In genomic region chr1:204084247-204084772, GRCh38 we compare ENCODE assay signal across 9 cellular contexts. TPM values are rescaled to one million over a fixed set of nuclear protein-coding genes. Genes with fewer than 3 reads are reported as not detected.
DNase-seq lines count a peak whose midpoint lies in the region; ATAC-seq and TF ChIP-seq lines count a peak whose summit lies in the region.
"Had no signal": no experiment of that assay in that cellular context is flagged by ENCODE, and none has a peak within 500 bp of the region (broad histone marks: within the 10 kb centered on the region; RNA-seq: fewer than 3 reads in every experiment).

No MANE protein-coding gene starts in this region.

- peak overlapping the region; percentile 35 for H3K9ac ChIP-seq in Loucy (ENCODE audit: low read depth, low read length, poor library complexity, severe bottlenecking)

- H3K4me1 ChIP-seq in Loucy (ENCODE audit: insufficient read depth, low read length, poor library complexity, severe bottlenecking) (peaks cover 72% of the 10 kb centered on the region), spleen (peaks cover 0 to 66% (median 13%) of the 10 kb centered on the region in 6 donors)

- no peaks in the 10 kb centered on the region for H3K9me2 ChIP-seq in Loucy (replicated peaks; ENCODE audit: low read depth, low read length)

- no peak for ATAC-seq in HG02798 (IDR thresholded peaks at IDR 0.05; ENCODE audit: poor library complexity, unreplicated experiment)

- CTCF ChIA-PET in RWPE1 (lab: Yijun Ruan, JAX): interaction anchor here (1.3 kb wide), 1 partner anchor 213 kb away, joined by 4 read pairs; no protein-coding TSS in a partner anchor

- H3K4me2 ChIP-seq in Loucy (ENCODE audit: low read depth, low read length, poor library complexity, severe bottlenecking): no peak overlapping the region

- no peak overlapping the region for H3K4me3 ChIP-seq in Loucy (ENCODE audit: low read length, poor library complexity, severe bottlenecking)
- no peak overlapping the region for H3K4me3 ChIP-seq in spleen
- H3K4me3 ChIP-seq: SJSA1 had no signal

- H3K9me3 ChIP-seq in Loucy (ENCODE audit: insufficient read depth, low read depth, low read length) (no peaks in the 10 kb centered on the region), spleen (no peaks in the 10 kb centered on the region)
- H3K9me3 ChIP-seq: SJSA1 had no signal

- POLR2A ChIA-PET in RWPE1 (lab: Yijun Ruan, JAX; ENCODE audit: low non-redundant PET): no interaction called here

- TF ChIP-seq POLR2A in spleen (IDR thresholded peaks at IDR 0.05): no peak

- H3K36me3 ChIP-seq in Loucy (ENCODE audit: insufficient read depth, low read length) (no peaks in the 10 kb centered on the region), spleen (no peaks in the 10 kb centered on the region)
- H3K36me3 ChIP-seq: SJSA1 had no signal

- H4K20me1 ChIP-seq in Loucy (ENCODE audit: insufficient read depth, low read length, poor library complexity, severe bottlenecking): no peaks in the 10 kb centered on the region

- intact Hi-C loops in spleen (cut with DNase I; ENCODE audit: low total_unique reads): no loop called here

- no peaks in the 10 kb centered on the region for H3K79me2 ChIP-seq in Loucy (ENCODE audit: insufficient read depth, low read length)

- 78 to 91% (median 83%) methylated on average over 4 of the region's 4 CpGs for WGBS in spleen, 5 donors

- H2AFZ ChIP-seq in Loucy (ENCODE audit: low read length): peak overlapping the region; percentile 39; the same call in 1 of the 2 replicates

- H3K27ac ChIP-seq in RWPE1: peak overlapping the region; percentile 64
- H3K27ac ChIP-seq in spleen: peak overlapping the region in 4 of 8 donors; percentile 8 to 64 (median 34)
- H3K27ac ChIP-seq: SJSA1 had no signal

- H3K27me3 ChIP-seq in Loucy (ENCODE audit: insufficient read depth, low read length, poor library complexity, severe bottlenecking) (no peaks in the 10 kb centered on the region), spleen (replicated peaks in 1 of 7) (peaks cover 0 to 11% (median 0%) of the 10 kb centered on the region in 7 donors)
- H3K27me3 ChIP-seq: SJSA1 had no signal

- 0 out of 2 replicates have a peak, but pooled peaks cover 3% of the 10 kb centered on the region for H3F3A ChIP-seq in Loucy (ENCODE audit: low read depth)

- TF ChIP-seq CTCF in Loucy (conservative IDR thresholded peaks at IDR 0.05; ENCODE audit: low read length) (no peak), RWPE1 (conservative IDR thresholded peaks at IDR 0.05; ENCODE audit: low read depth) (no peak), spleen (IDR thresholded peaks at IDR 0.05 in 8 of 11, conservative IDR thresholded peaks at IDR 0.05 in 3 of 11) (no peak)

- DNase-seq in RWPE1 (ENCODE audit: low spot score) (no peak), iPS-NIHi11 (ENCODE audit: low spot score) (peak; percentile 81), spleen (peak; percentile 37), H4 (ENCODE audit: low spot score) (no peak), 8988T (no peak)
- DNase-seq in activated CD8-positive, alpha-beta memory T cell treated with anti-CD3 and anti-CD28 coated beads, Interleukin-2, amount 50 U/mL, for 4 hours: no peak

RNA-seq across cellular contexts. Expression of gene SOX13, which starts 11.4 kb away (rescaled TPM):
- 10 to 100 TPM; 12.8 to 28.7 (median 19.2) TPM for total RNA-seq in spleen
- polyA plus RNA-seq in spleen: 1 to 10 TPM; 2.0 to 9.6 (median 2.2) TPM
- 1.4 TPM in 2 replicates for total RNA-seq in H4 (2014; rRNA removed; shearing (Covaris generic))

Comparison
In these comparisons a context has a peak if more than half of its experiments do, and no peak if none do; other contexts are left out.
1. DNase-seq: peak in iPS-NIHi11 (single experiment) and spleen (single experiment); none in RWPE1 (single experiment), activated CD8-positive, alpha-beta memory T cell treated with anti-CD3 and anti-CD28 coated beads, Interleukin-2, amount 50 U/mL, for 4 hours (single experiment), H4 (single experiment) and 8988T (single experiment).